ENCODE assay signal across 8 cellular contexts in genomic region chr12:53219116-53219955, GRCh38. TPM values are rescaled to one million over a fixed set of nuclear protein-coding genes. Genes with fewer than 3 reads are reported as not detected.
DNase-seq lines count a peak whose midpoint lies in the region; ATAC-seq and TF ChIP-seq lines count a peak whose summit lies in the region.

No MANE protein-coding gene starts in this region.

- H4K20me1 ChIP-seq in neural cell (ENCODE audit: insufficient read depth), result no peaks in the 10 kb centered on the region

- 0 to 2% methylated on average over 32 of the region's 32 CpGs for WGBS in tibial nerve, 2 donors

- CTCF ChIA-PET in activated CD4-positive, alpha-beta memory T cell treated with anti-CD3 and anti-CD28 coated beads, Interleukin-2, amount 10 ng/mL, durations not matched to agents 7 days and 5 days (lab: Charles Lee), result interaction anchor here (0.8 to 15.2 kb wide), 15 partner anchors 9 to 289 kb away, joined by 3 to 211 read pairs (median 4); partner anchors contain the start of genes AAAS and ESPL1

- H3K36me3 ChIP-seq in ES-I3 (ENCODE audit: insufficient read depth, low read length) (no peaks in the 10 kb centered on the region), neural cell (ENCODE audit: insufficient read depth, low read length) (no peaks in the 10 kb centered on the region), tibial nerve (peaks cover 0 to 14% (median 0%) of the 10 kb centered on the region in 3 donors)

- peaks cover 41% of the 10 kb centered on the region for H3K36me3 Mint-ChIP-seq in activated CD4-positive, alpha-beta memory T cell treated with anti-CD3 and anti-CD28 coated beads, Interleukin-2, amount 10 ng/mL, durations not matched to agents 7 days and 5 days (ENCODE audit: low read depth)
- H3K36me3 Mint-ChIP-seq in endothelial cell (ENCODE audit: low read depth, unreplicated experiment), result peaks cover 4% of the 10 kb centered on the region

- no peak for TF ChIP-seq EP300 in neural cell (conservative IDR thresholded peaks at IDR 0.05; ENCODE audit: poor library complexity, severe bottlenecking)
- TF ChIP-seq EP300 in tibial nerve (IDR thresholded peaks at IDR 0.05), result peak in 1 of 2 donors; percentile 34

- peak; percentile 13 for ATAC-seq in HG03432 (IDR thresholded peaks at IDR 0.05; ENCODE audit: unreplicated experiment)

- peak overlapping the region; percentile 90 for H3K27ac Mint-ChIP-seq in activated CD4-positive, alpha-beta memory T cell treated with anti-CD3 and anti-CD28 coated beads, Interleukin-2, amount 10 ng/mL, durations not matched to agents 7 days and 5 days
- H3K27ac Mint-ChIP-seq in endothelial cell (ENCODE audit: unreplicated experiment), result no peak overlapping the region

- H3K27ac ChIP-seq in neural cell (ENCODE audit: low read length) (no peak overlapping the region), tibial nerve (peak overlapping the region; percentile 92 to 100 (median 96))

- H3K4me1 ChIP-seq in ES-I3 (ENCODE audit: insufficient read depth, low read length) (peaks cover 50% of the 10 kb centered on the region), tibial nerve (peaks cover 3 to 75% (median 55%) of the 10 kb centered on the region in 4 donors)

- peak overlapping the region; percentile 14 for H3K4me2 ChIP-seq in neural cell (ENCODE audit: low read length)

- no peak for TF ChIP-seq RAD21 in neural cell (conservative IDR thresholded peaks at IDR 0.05)

- H3K9me3 ChIP-seq in ES-I3 (ENCODE audit: control insufficient read depth, insufficient read depth, low read length) (no peaks in the 10 kb centered on the region), neural cell (ENCODE audit: low read length) (no peaks in the 10 kb centered on the region), tibial nerve (no peaks in the 10 kb centered on the region)

- H3K9me2 ChIP-seq in neural cell (ENCODE audit: insufficient read depth, low read length), result no peaks in the 10 kb centered on the region

- H3K4me1 Mint-ChIP-seq in activated CD4-positive, alpha-beta memory T cell treated with anti-CD3 and anti-CD28 coated beads, Interleukin-2, amount 10 ng/mL, durations not matched to agents 7 days and 5 days, result peaks cover 80% of the 10 kb centered on the region
- peaks cover 77% of the 10 kb centered on the region for H3K4me1 Mint-ChIP-seq in endothelial cell (ENCODE audit: unreplicated experiment)

- no peaks in the 10 kb centered on the region for H3K27me3 Mint-ChIP-seq in activated CD4-positive, alpha-beta memory T cell treated with anti-CD3 and anti-CD28 coated beads, Interleukin-2, amount 10 ng/mL, durations not matched to agents 7 days and 5 days
- H3K27me3 Mint-ChIP-seq in endothelial cell (ENCODE audit: unreplicated experiment), result peaks cover 15% of the 10 kb centered on the region

- H3K9ac ChIP-seq in ES-I3 (ENCODE audit: low read depth, low read length), result peak overlapping the region; percentile 52; the same call in 1 of the 2 replicates
- peak overlapping the region; percentile 57 for H3K9ac ChIP-seq in neural cell (ENCODE audit: low read length)

- H3K9me3 Mint-ChIP-seq in activated CD4-positive, alpha-beta memory T cell treated with anti-CD3 and anti-CD28 coated beads, Interleukin-2, amount 10 ng/mL, durations not matched to agents 7 days and 5 days, result no peaks in the 10 kb centered on the region
- H3K9me3 Mint-ChIP-seq in endothelial cell (ENCODE audit: unreplicated experiment), result no peaks in the 10 kb centered on the region

- no peak overlapping the region for H2AFZ ChIP-seq in neural cell (ENCODE audit: low read depth, low read length)

- DNase-seq in activated CD4-positive, alpha-beta memory T cell treated with anti-CD3 and anti-CD28 coated beads, Interleukin-2, amount 10 ng/mL, durations not matched to agents 7 days and 5 days, result peak; percentile 69
- no peak for DNase-seq in endothelial cell (ENCODE audit: low spot score)
- no peak for DNase-seq in tibial nerve (ENCODE audit: low spot score in 2 of 2)
- no peak for DNase-seq in SHP77 treated with DMSO at 0.1 percent for 48 hours (lab: John Stamatoyannopoulos, UW)
- no peak for DNase-seq in NCI-H524 (lab: John Stamatoyannopoulos, UW)

- peak overlapping the region; percentile 93 for H3K4me3 Mint-ChIP-seq in activated CD4-positive, alpha-beta memory T cell treated with anti-CD3 and anti-CD28 coated beads, Interleukin-2, amount 10 ng/mL, durations not matched to agents 7 days and 5 days
- peak overlapping the region; percentile 90 for H3K4me3 Mint-ChIP-seq in endothelial cell (ENCODE audit: unreplicated experiment)

- TF ChIP-seq CTCF in endothelial cell (IDR thresholded peaks at IDR 0.05; ENCODE audit: unreplicated experiment), result no peak
- no peak for TF ChIP-seq CTCF in neural cell (IDR thresholded peaks at IDR 0.05; ENCODE audit: poor library complexity, severe bottlenecking)
- TF ChIP-seq CTCF in tibial nerve (IDR thresholded peaks at IDR 0.05), result no peak

- H3K4me3 ChIP-seq in neural cell (ENCODE audit: low read length) (peak overlapping the region; percentile 86), tibial nerve (peak overlapping the region; percentile 53 to 78 (median 68))

- no peaks in the 10 kb centered on the region for H3K79me2 ChIP-seq in neural cell (replicated peaks; ENCODE audit: insufficient read depth, low read length)

- POLR2A ChIA-PET in activated CD4-positive, alpha-beta memory T cell treated with anti-CD3 and anti-CD28 coated beads, Interleukin-2, amount 10 ng/mL, durations not matched to agents 7 days and 5 days (lab: Charles Lee), result interaction anchor here (0.9 to 7.5 kb wide), 25 partner anchors 12 to 282 kb away, joined by 3 to 117 read pairs (median 6); partner anchors contain the start of genes AAAS, CSAD, ESPL1 and ITGB7

- H3K27me3 ChIP-seq in neural cell (ENCODE audit: insufficient read depth, low read depth, low read length), result peaks cover 35% of the 10 kb centered on the region
- H3K27me3 ChIP-seq in tibial nerve, result no peaks in the 10 kb centered on the region

- H3F3A ChIP-seq in neural cell (ENCODE audit: insufficient read depth, low read length, poor library complexity, severe bottlenecking), result no peaks in the 10 kb centered on the region

- no peak for TF ChIP-seq POLR2A in tibial nerve (IDR thresholded peaks at IDR 0.05)

TF ChIP-seq in neural cell, 6 proteins besides CTCF, POLR2A, EP300 and RAD21 (continues in another document):
- no peak for TF ChIP-seq TAF1 (IDR thresholded peaks at IDR 0.05; ENCODE audit: low read depth)
- TF ChIP-seq MXI1 (conservative IDR thresholded peaks at IDR 0.05; ENCODE audit: poor library complexity, severe bottlenecking), result no peak
- TF ChIP-seq, protein P1, sequence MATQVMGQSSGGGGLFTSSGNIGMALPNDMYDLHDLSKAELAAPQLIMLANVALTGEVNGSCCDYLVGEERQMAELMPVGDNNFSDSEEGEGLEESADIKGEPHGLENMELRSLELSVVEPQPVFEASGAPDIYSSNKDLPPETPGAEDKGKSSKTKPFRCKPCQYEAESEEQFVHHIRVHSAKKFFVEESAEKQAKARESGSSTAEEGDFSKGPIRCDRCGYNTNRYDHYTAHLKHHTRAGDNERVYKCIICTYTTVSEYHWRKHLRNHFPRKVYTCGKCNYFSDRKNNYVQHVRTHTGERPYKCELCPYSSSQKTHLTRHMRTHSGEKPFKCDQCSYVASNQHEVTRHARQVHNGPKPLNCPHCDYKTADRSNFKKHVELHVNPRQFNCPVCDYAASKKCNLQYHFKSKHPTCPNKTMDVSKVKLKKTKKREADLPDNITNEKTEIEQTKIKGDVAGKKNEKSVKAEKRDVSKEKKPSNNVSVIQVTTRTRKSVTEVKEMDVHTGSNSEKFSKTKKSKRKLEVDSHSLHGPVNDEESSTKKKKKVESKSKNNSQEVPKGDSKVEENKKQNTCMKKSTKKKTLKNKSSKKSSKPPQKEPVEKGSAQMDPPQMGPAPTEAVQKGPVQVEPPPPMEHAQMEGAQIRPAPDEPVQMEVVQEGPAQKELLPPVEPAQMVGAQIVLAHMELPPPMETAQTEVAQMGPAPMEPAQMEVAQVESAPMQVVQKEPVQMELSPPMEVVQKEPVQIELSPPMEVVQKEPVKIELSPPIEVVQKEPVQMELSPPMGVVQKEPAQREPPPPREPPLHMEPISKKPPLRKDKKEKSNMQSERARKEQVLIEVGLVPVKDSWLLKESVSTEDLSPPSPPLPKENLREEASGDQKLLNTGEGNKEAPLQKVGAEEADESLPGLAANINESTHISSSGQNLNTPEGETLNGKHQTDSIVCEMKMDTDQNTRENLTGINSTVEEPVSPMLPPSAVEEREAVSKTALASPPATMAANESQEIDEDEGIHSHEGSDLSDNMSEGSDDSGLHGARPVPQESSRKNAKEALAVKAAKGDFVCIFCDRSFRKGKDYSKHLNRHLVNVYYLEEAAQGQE (IDR thresholded peaks at IDR 0.05; ENCODE audit: borderline replicate concordance), result no peak
- no peak for TF ChIP-seq POLR2AphosphoS5 (IDR thresholded peaks at IDR 0.05)
- TF ChIP-seq SMC3 (conservative IDR thresholded peaks at IDR 0.05; ENCODE audit: poor library complexity), result no peak

RNA-seq across cellular contexts. Expression of gene ITGB7, which starts 12.3 kb away (rescaled TPM):
- total RNA-seq in activated CD4-positive, alpha-beta memory T cell treated with anti-CD3 and anti-CD28 coated beads, Interleukin-2, amount 10 ng/mL, durations not matched to agents 7 days and 5 days, result 100 to 1,000 TPM; 780 to 786 TPM
- total RNA-seq in endothelial cell (ENCODE audit: unreplicated experiment), result 0.56 TPM
- 0.26 TPM in 1 of 2 replicates, not detected in the other for polyA plus RNA-seq in neural cell
- not detected in 2 replicates for polyA minus RNA-seq in neural cell
- 10 to 100 TPM in 2 of 4 donors, 1 to 10 TPM in 2; 3.6 to 15.1 (median 8.9) TPM for total RNA-seq in tibial nerve

RNA-seq across cellular contexts. Expression of gene RARG, which starts 12.7 kb away (rescaled TPM):
- total RNA-seq in activated CD4-positive, alpha-beta memory T cell treated with anti-CD3 and anti-CD28 coated beads, Interleukin-2, amount 10 ng/mL, durations not matched to agents 7 days and 5 days, result 10 to 100 TPM; 46.1 to 47.4 TPM
- 7.9 TPM for total RNA-seq in endothelial cell (ENCODE audit: unreplicated experiment)
- polyA plus RNA-seq in neural cell, result 0.61 and 1.0 TPM in 2 replicates
- 0.49 and 0.81 TPM in 2 replicates for polyA minus RNA-seq in neural cell
- total RNA-seq in tibial nerve, result 10 to 100 TPM; 28.0 to 32.3 (median 31.4) TPM

RNA-seq across cellular contexts. Expression of gene CSAD, which starts 38.6 kb away (rescaled TPM):
- 10 to 100 TPM; 28.6 to 31.0 TPM for total RNA-seq in activated CD4-positive, alpha-beta memory T cell treated with anti-CD3 and anti-CD28 coated beads, Interleukin-2, amount 10 ng/mL, durations not matched to agents 7 days and 5 days
- total RNA-seq in endothelial cell (ENCODE audit: unreplicated experiment), result 23.8 TPM
- 41.9 and 51.6 TPM in 2 replicates for polyA plus RNA-seq in neural cell
- polyA minus RNA-seq in neural cell, result 9.5 and 15.3 TPM in 2 replicates
- total RNA-seq in tibial nerve, result 10 to 100 TPM; 52.4 to 90.6 (median 78.7) TPM

RNA-seq across cellular contexts. Expression of gene ZNF740, which starts 38.8 kb away (rescaled TPM):
- total RNA-seq in activated CD4-positive, alpha-beta memory T cell treated with anti-CD3 and anti-CD28 coated beads, Interleukin-2, amount 10 ng/mL, durations not matched to agents 7 days and 5 days, result 10 to 100 TPM; 33.7 to 45.5 TPM
- 47.6 TPM for total RNA-seq in endothelial cell (ENCODE audit: unreplicated experiment)
- polyA plus RNA-seq in neural cell, result 24.3 and 25.9 TPM in 2 replicates
- 33.1 and 38.9 TPM in 2 replicates for polyA minus RNA-seq in neural cell
- 10 to 100 TPM; 10.2 to 67.7 (median 22.7) TPM for total RNA-seq in tibial nerve

RNA-seq across cellular contexts. Expression of gene ESPL1, which starts 48.8 kb away (rescaled TPM):
- total RNA-seq in activated CD4-positive, alpha-beta memory T cell treated with anti-CD3 and anti-CD28 coated beads, Interleukin-2, amount 10 ng/mL, durations not matched to agents 7 days and 5 days, result 10 to 100 TPM; 88.4 to 90.2 TPM
- total RNA-seq in endothelial cell (ENCODE audit: unreplicated experiment) (11.8 TPM), tibial nerve (1 to 10 TPM in 3 of 4 donors, not detected in 1; 2.2 to 8.7 (median 2.5) TPM)
- 0.33 and 4.5 TPM in 2 replicates for polyA plus RNA-seq in neural cell
- polyA minus RNA-seq in neural cell, result 0.93 and 0.97 TPM in 2 replicates

Comparison
In these comparisons a context has a peak if more than half of its experiments do, and no peak if none do; other contexts are left out.
1. RNA of gene ITGB7, which starts 12.3 kb away (total RNA-seq): 780 to 786 TPM in activated CD4-positive, alpha-beta memory T cell treated with anti-CD3 and anti-CD28 coated beads, Interleukin-2, amount 10 ng/mL, durations not matched to agents 7 days and 5 days; 3.6 to 15.1 TPM in tibial nerve and 0.56 TPM in endothelial cell (single experiment); every median in the first group is over 10 times any median in the second.